ENCODE assay signal across 9 cellular contexts in genomic region chr9:35828716-35829083, GRCh38. TPM values are rescaled to one million over a fixed set of nuclear protein-coding genes. Genes with fewer than 3 reads are reported as not detected.
DNase-seq lines count a peak whose midpoint lies in the region; ATAC-seq lines count a peak whose summit lies in the region.
"Had no signal": no experiment of that assay in that cellular context is flagged by ENCODE, and none has a peak within 500 bp of the region (broad histone marks: within the 10 kb centered on the region; RNA-seq: fewer than 3 reads in every experiment).

TSS of gene FAM221B (minus strand) at chr9:35828732. CDS start at chr9:35826161, 2,571 bp downstream.

- peaks cover 18% of the 10 kb centered on the region for H3K4me1 Mint-ChIP-seq in activated T-helper 2 cell treated with anti-CD3 and anti-CD28 coated beads, Interferon-gamma antibody, Interleukin-2, Interleukin-4, amounts not matched to agents 10 μg/mL and 5 μg/mL and 100 μg/mL, durations not matched to agents 14 hours and 24 hours and 36 hours (ENCODE audit: low read depth)

- H3K27ac Mint-ChIP-seq in activated T-helper 2 cell treated with anti-CD3 and anti-CD28 coated beads, Interferon-gamma antibody, Interleukin-2, Interleukin-4, amounts not matched to agents 10 μg/mL and 5 μg/mL and 100 μg/mL, durations not matched to agents 14 hours and 24 hours and 36 hours, result peak within 1 kb of the TSS; percentile 79

- H3K4me3 ChIP-seq in iPS-11a (ENCODE audit: low read depth, low read length), result peak within 1 kb of the TSS; percentile 51
- peak within 1 kb of the TSS; percentile 79 to 95 (median 92) for H3K4me3 ChIP-seq in skeletal muscle tissue (ENCODE audit: low read length in 3 of 3)

- peak within 1 kb of the TSS; percentile 87 for H3K4me3 Mint-ChIP-seq in activated T-helper 2 cell treated with anti-CD3 and anti-CD28 coated beads, Interferon-gamma antibody, Interleukin-2, Interleukin-4, amounts not matched to agents 10 μg/mL and 5 μg/mL and 100 μg/mL, durations not matched to agents 14 hours and 24 hours and 36 hours (ENCODE audit: low read depth)

- no peaks in the 10 kb centered on the region for H3K9me3 ChIP-seq in skeletal muscle tissue (ENCODE audit: control insufficient read depth in 3 of 3, low read length in 3 of 3)

- H3K36me3 Mint-ChIP-seq in activated T-helper 2 cell treated with anti-CD3 and anti-CD28 coated beads, Interferon-gamma antibody, Interleukin-2, Interleukin-4, amounts not matched to agents 10 μg/mL and 5 μg/mL and 100 μg/mL, durations not matched to agents 14 hours and 24 hours and 36 hours (ENCODE audit: low read depth), result no peaks in the 10 kb centered on the region

- peak; percentile 27 for DNase-seq in ELR (ENCODE audit: low read depth)
- no peak for DNase-seq in activated T-helper 2 cell treated with anti-CD3 and anti-CD28 coated beads, Interferon-gamma antibody, Interleukin-2, Interleukin-4, amounts not matched to agents 10 μg/mL and 5 μg/mL and 100 μg/mL, durations not matched to agents 14 hours and 24 hours and 36 hours (ENCODE audit: low spot score)
- DNase-seq in SKM-1 (lab: John Stamatoyannopoulos, UW; ENCODE audit: unreplicated experiment), result no peak
- no peak for DNase-seq in RKO (ENCODE audit: low spot score)

- no peaks in the 10 kb centered on the region for H3K27me3 ChIP-seq in skeletal muscle tissue (ENCODE audit: control insufficient read depth in 3 of 3, insufficient read depth in 3 of 3, low read length in 3 of 3)

- H3K9me3 Mint-ChIP-seq in activated T-helper 2 cell treated with anti-CD3 and anti-CD28 coated beads, Interferon-gamma antibody, Interleukin-2, Interleukin-4, amounts not matched to agents 10 μg/mL and 5 μg/mL and 100 μg/mL, durations not matched to agents 14 hours and 24 hours and 36 hours, result no peaks in the 10 kb centered on the region

- peaks cover 46 to 55% (median 55%) of the 10 kb centered on the region in 3 donors for H3K4me1 ChIP-seq in skeletal muscle tissue (ENCODE audit: control insufficient read depth in 3 of 3, insufficient read depth in 3 of 3, low read length in 3 of 3)

- intact Hi-C loops in activated T-helper 2 cell treated with anti-CD3 and anti-CD28 coated beads, Interferon-gamma antibody, Interleukin-2, Interleukin-4, amounts not matched to agents 10 μg/mL and 5 μg/mL and 100 μg/mL, durations not matched to agents 14 hours and 24 hours and 36 hours (cut with micrococcal nuclease), result loop anchor here (5.0 kb wide), 1 partner anchor 81 kb away; the partner anchor contains the start of genes GBA2 and RGP1

- H3K36me3 ChIP-seq in skeletal muscle tissue (ENCODE audit: control insufficient read depth in 3 of 3, insufficient read depth in 3 of 3, low read length in 3 of 3), result no peaks in the 10 kb centered on the region

- peak within 1 kb of the TSS; percentile 87 to 94 (median 90) for H3K9ac ChIP-seq in skeletal muscle tissue (ENCODE audit: low read depth in 1 of 3, low read length in 3 of 3)

- H3K27ac ChIP-seq in skeletal muscle tissue (ENCODE audit: low read depth, low read length), result peak within 1 kb of the TSS; percentile 83

- H3K27me3 Mint-ChIP-seq in activated T-helper 2 cell treated with anti-CD3 and anti-CD28 coated beads, Interferon-gamma antibody, Interleukin-2, Interleukin-4, amounts not matched to agents 10 μg/mL and 5 μg/mL and 100 μg/mL, durations not matched to agents 14 hours and 24 hours and 36 hours (ENCODE audit: low read depth), result no peaks in the 10 kb centered on the region

- ATAC-seq in HG03280 (IDR thresholded peaks at IDR 0.05; ENCODE audit: unreplicated experiment), result peak; percentile 4
- no peak for ATAC-seq in GM19395 (IDR thresholded peaks at IDR 0.05; ENCODE audit: unreplicated experiment)

RNA-seq across cellular contexts. Expression of gene FAM221B, which starts in this region (rescaled TPM):
- total RNA-seq in activated T-helper 2 cell treated with anti-CD3 and anti-CD28 coated beads, Interferon-gamma antibody, Interleukin-2, Interleukin-4, amounts not matched to agents 10 μg/mL and 5 μg/mL and 100 μg/mL, durations not matched to agents 14 hours and 24 hours and 36 hours, result not detected in 2 replicates
- total RNA-seq in skeletal muscle tissue, result not detected
- total RNA-seq: SK-MEL-5 had no signal
